In genomic region chr9:4615778-4616177, GRCh38 we compare ENCODE assay signal across 29 cellular contexts.
"Had no signal": no experiment of that assay in that cellular context is flagged by ENCODE, and none has a peak within 500 bp of the region (broad histone marks: within the 10 kb centered on the region; RNA-seq: fewer than 3 reads in every experiment).

No MANE protein-coding gene starts in this region.

- H3K4me3 Mint-ChIP-seq: activated naive CD8-positive, alpha-beta T cell; activated T-cell treated with anti-CD3 and anti-CD28 coated beads, Interleukin-2, amount 50 U/mL, for 24 hours; nephron progenitor cell; stimulated activated memory B cell treated with anti-CD40 and anti-IgM and Interleukin-4, amounts not matched to agents 10 μg/mL and 1 μg/mL and 100 μg/mL, for 72 hours; stimulated activated naive CD8-positive, alpha-beta T cell treated with anti-CD3 and anti-CD28 coated beads, Interleukin-15, amount 100 ng/mL, for 72 hours; T-helper 1 cell treated with Interleukin-12 subunit alpha and Interleukin-12 subunit beta and Interleukin-4 antibody, amounts not matched to agents 30 μg/mL and 1 μg/mL, for 36 hours had no signal

- H3K27me3 Mint-ChIP-seq: activated naive CD8-positive, alpha-beta T cell; activated T-cell treated with anti-CD3 and anti-CD28 coated beads, Interleukin-2, amount 50 U/mL, for 24 hours; progenitor cell of endocrine pancreas; stimulated activated memory B cell treated with anti-CD40 and anti-IgM and Interleukin-4, amounts not matched to agents 10 μg/mL and 1 μg/mL and 100 μg/mL, for 72 hours; stimulated activated naive CD8-positive, alpha-beta T cell treated with anti-CD3 and anti-CD28 coated beads, Interleukin-15, amount 100 ng/mL, for 72 hours had no signal

- H3K9me3 Mint-ChIP-seq: activated T-cell treated with anti-CD3 and anti-CD28 coated beads, Interleukin-2, amount 50 U/mL, for 24 hours; activated T-helper 2 cell treated with anti-CD3 and anti-CD28 coated beads, Interferon-gamma antibody, Interleukin-2, Interleukin-4, amounts not matched to agents 10 μg/mL and 5 μg/mL and 100 μg/mL, durations not matched to agents 14 hours and 24 hours and 36 hours; stimulated activated memory B cell treated with anti-CD40 and anti-IgM and Interleukin-4, amounts not matched to agents 10 μg/mL and 1 μg/mL and 100 μg/mL, for 72 hours; stimulated activated naive CD8-positive, alpha-beta T cell treated with anti-CD3 and anti-CD28 coated beads, Interleukin-15, amount 100 ng/mL, for 72 hours had no signal

- H3K9me3 ChIP-seq: gastrocnemius medialis, left lung, mucosa of descending colon, neutrophil, ovary, tibial artery, upper lobe of right lung had no signal

- H3K27ac Mint-ChIP-seq: activated naive CD8-positive, alpha-beta T cell; activated T-cell treated with anti-CD3 and anti-CD28 coated beads, Interleukin-2, amount 50 U/mL, for 24 hours; activated T-helper 2 cell treated with anti-CD3 and anti-CD28 coated beads, Interferon-gamma antibody, Interleukin-2, Interleukin-4, amounts not matched to agents 10 μg/mL and 5 μg/mL and 100 μg/mL, durations not matched to agents 14 hours and 24 hours and 36 hours; progenitor cell of endocrine pancreas; stimulated activated memory B cell treated with anti-CD40 and anti-IgM and Interleukin-4, amounts not matched to agents 10 μg/mL and 1 μg/mL and 100 μg/mL, for 72 hours; T-helper 1 cell treated with Interleukin-12 subunit alpha and Interleukin-12 subunit beta and Interleukin-4 antibody, amounts not matched to agents 30 μg/mL and 1 μg/mL, for 36 hours had no signal

- H3K27me3 ChIP-seq: brain microvascular endothelial cell, dorsolateral prefrontal cortex, gastrocnemius medialis, left lung, ovary, tibial artery, upper lobe of right lung had no signal

- H3K4me1 Mint-ChIP-seq: stimulated activated memory B cell treated with anti-CD40 and anti-IgM and Interleukin-4, amounts not matched to agents 10 μg/mL and 1 μg/mL and 100 μg/mL, for 72 hours had no signal

- H3K36me3 ChIP-seq: brain microvascular endothelial cell, gastrocnemius medialis, left lung, neutrophil, ovary, tibial artery had no signal

- H3K4me3 ChIP-seq: coronary artery, dorsolateral prefrontal cortex, gastrocnemius medialis, left lung, lung, mucosa of descending colon, ovary, skin epidermis, tibial artery, upper lobe of right lung had no signal

- ATAC-seq: gastrocnemius medialis; mucosa of descending colon; stimulated activated memory B cell treated with anti-CD40 and anti-IgM and Interleukin-4, amounts not matched to agents 10 μg/mL and 1 μg/mL and 100 μg/mL, for 72 hours; stimulated activated naive CD8-positive, alpha-beta T cell treated with anti-CD3 and anti-CD28 coated beads, Interleukin-15, amount 100 ng/mL, for 72 hours; upper lobe of right lung had no signal

- H3K36me3 Mint-ChIP-seq: stimulated activated memory B cell treated with anti-CD40 and anti-IgM and Interleukin-4, amounts not matched to agents 10 μg/mL and 1 μg/mL and 100 μg/mL, for 72 hours had no signal

- H3K4me1 ChIP-seq: gastrocnemius medialis, left lung, upper lobe of right lung had no signal

- H3K27ac ChIP-seq: brain microvascular endothelial cell, coronary artery, dorsolateral prefrontal cortex, gastrocnemius medialis, left lung, neutrophil, ovary, tibial artery, upper lobe of right lung had no signal

- DNase-seq: activated CD4-positive, alpha-beta T cell treated with anti-CD3 and anti-CD28 coated beads for 1 hour; activated CD4-positive, alpha-beta T cell treated with anti-CD3 and anti-CD28 coated beads, Interleukin-2, amount 50 U/mL, for 4 hours; activated CD8-positive, alpha-beta memory T cell treated with anti-CD3 and anti-CD28 coated beads, Interleukin-2, amount 50 U/mL, for 48 hours; activated T-cell treated with anti-CD3 and anti-CD28 coated beads, Interleukin-2, amount 50 U/mL, for 24 hours; dorsolateral prefrontal cortex; effector memory CD4-positive, alpha-beta T cell; gastrocnemius medialis; glutamatergic neuron; left lung; mucosa of descending colon; nephron progenitor cell; ovary; stimulated activated CD4-positive, alpha-beta T cell treated with anti-CD3 and anti-CD28 coated beads, Interleukin-4, amount 100 ng/mL, for 4 hours; stimulated activated CD8-positive, alpha-beta memory T cell treated with anti-CD3 and anti-CD28 coated beads, Interleukin-4, amount 100 ng/mL, for 48 hours; stimulated activated naive CD8-positive, alpha-beta T cell treated with anti-CD3 and anti-CD28 coated beads, Interleukin-15, amount 100 ng/mL, for 72 hours; SW 1271; T1000; upper lobe of right lung had no signal
